20 cellular contexts compared by ENCODE assay signal in genomic region chr10:17783751-17784150, GRCh38. TPM values are rescaled to one million over a fixed set of nuclear protein-coding genes. Genes with fewer than 3 reads are reported as not detected.
DNase-seq lines count a peak whose midpoint lies in the region; FAIRE-seq and TF ChIP-seq lines count a peak whose summit lies in the region.
"Had no signal": no experiment of that assay in that cellular context is flagged by ENCODE, and none has a peak within 500 bp of the region (broad histone marks: within the 10 kb centered on the region; RNA-seq: fewer than 3 reads in every experiment).

No MANE protein-coding gene starts in this region.

- DNase-seq in left ventricle myocardium inferior = no peak
- no peak for DNase-seq in cardiac septum (ENCODE audit: low spot score)
- no peak for DNase-seq in SJSA1 (ENCODE audit: low read depth in 1 of 2, low spot score in 2 of 2)
- no peak for DNase-seq in midbrain (lab: John Stamatoyannopoulos, UW)
- no peak for DNase-seq in H54 (ENCODE audit: insufficient read length, low spot score)
- DNase-seq in NCI-H2196 treated with DMSO at 0.1 percent for 48 hours (lab: John Stamatoyannopoulos, UW; ENCODE audit: unreplicated experiment) = no peak
- DNase-seq in NCI-H69 (lab: John Stamatoyannopoulos, UW) = no peak
- DNase-seq: activated CD8-positive, alpha-beta T cell treated with anti-CD3 and anti-CD28 coated beads for 36 hours; activated naive CD4-positive, alpha-beta T cell treated with anti-CD3 and anti-CD28 coated beads for 36 hours; activated T-cell treated with anti-CD3 and anti-CD28 coated beads, Interleukin-2, amount 50 U/mL, for 1 hour; CD4-positive, CD25-positive, alpha-beta regulatory T cell; H9; MM.1S; NCI-H187 treated with DMSO at 0.1 percent for 48 hours; SHP77 treated with DMSO at 0.1 percent for 48 hours; stimulated activated CD4-positive, alpha-beta T cell treated with anti-CD3 and anti-CD28 coated beads, Interleukin-12 subunit alpha, Interleukin-12 subunit beta, amount 100 ng/mL, for 4 hours had no signal

- no peak for TF ChIP-seq CTCF in left ventricle myocardium inferior (IDR thresholded peaks at IDR 0.05; ENCODE audit: borderline replicate concordance)

- FAIRE-seq in islet of Langerhans (lab: Jason Lieb, UNC) = peak; percentile 73
- FAIRE-seq in H54 (lab: Jason Lieb, UNC) = no peak
- FAIRE-seq: GM19239, HepG2 had no signal

- intact Hi-C loops in left ventricle myocardium inferior (cut with micrococcal nuclease) = no loop called here
- intact Hi-C loops in cardiac septum (cut with DNase I) = no loop called here

- TF ChIP-seq POLR2A in H54 (IDR thresholded peaks at IDR 0.05; ENCODE audit: low read depth, low read length) = no peak

- H3K9me3 ChIP-seq in left ventricle myocardium inferior (replicated peaks) (no peaks in the 10 kb centered on the region), SJSA1 (replicated peaks) (no peaks in the 10 kb centered on the region)

- no peaks in the 10 kb centered on the region for H3K27me3 ChIP-seq in left ventricle myocardium inferior (ENCODE audit: low read depth)
- H3K27me3 ChIP-seq in SJSA1 (replicated peaks) = no peaks in the 10 kb centered on the region

- H3K4me1 ChIP-seq in left ventricle myocardium inferior (peaks cover 11% of the 10 kb centered on the region), SJSA1 (replicated peaks) (peaks cover 55% of the 10 kb centered on the region)

- no peaks in the 10 kb centered on the region for H3K36me3 ChIP-seq in left ventricle myocardium inferior
- H3K36me3 ChIP-seq in SJSA1 = no peaks in the 10 kb centered on the region

- no peak overlapping the region for H3K27ac ChIP-seq in left ventricle myocardium inferior (replicated peaks)
- H3K27ac ChIP-seq in SJSA1 = peak overlapping the region; percentile 50

- H3K4me3 ChIP-seq in left ventricle myocardium inferior (peak overlapping the region; percentile 18), SJSA1 (no peak overlapping the region)
- H3K4me3 ChIP-seq: coronary artery had no signal

RNA-seq across cellular contexts. Expression of gene MRC1, which starts 25.4 kb away (rescaled TPM):
- total RNA-seq in left ventricle myocardium inferior (18.9 TPM), cardiac septum (6.3 TPM)
- not detected in 2 replicates for total RNA-seq in SJSA1 (2014; rRNA removed; shearing (Covaris generic))
- total RNA-seq: activated CD8-positive, alpha-beta T cell treated with anti-CD3 and anti-CD28 coated beads for 36 hours; H9; HepG2 had no signal

RNA-seq across cellular contexts. Expression of gene TMEM236, which starts 31.8 kb away (rescaled TPM):
- total RNA-seq in left ventricle myocardium inferior (0.66 TPM), cardiac septum (0.54 TPM)
- 0.08 TPM in 1 of 2 replicates, not detected in the other for total RNA-seq in SJSA1 (2014; rRNA removed; shearing (Covaris generic))
- total RNA-seq: activated naive CD4-positive, alpha-beta T cell treated with anti-CD3 and anti-CD28 coated beads for 36 hours; H9 had no signal
